ENCODE assay signal across 21 cellular contexts in the genomic region with DNA sequence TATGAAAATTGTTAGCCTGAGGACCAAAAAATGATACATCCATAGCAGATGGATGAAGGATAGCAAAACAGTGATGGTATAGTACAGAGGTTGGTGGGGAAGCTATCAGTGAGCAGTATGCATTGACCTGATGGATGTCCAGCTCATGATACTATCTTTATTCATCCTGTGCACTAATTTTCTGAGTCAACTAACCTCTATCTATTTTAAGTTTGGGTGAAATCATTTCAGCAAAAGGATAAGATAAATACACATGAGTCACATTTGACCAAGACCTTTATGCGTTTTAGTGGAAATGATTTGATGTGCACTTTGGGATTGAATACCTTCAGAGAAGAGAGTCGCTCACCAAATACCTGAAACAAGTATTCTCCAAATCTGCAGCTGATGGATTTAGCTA.
DNase-seq lines count a peak whose midpoint lies in the region; ATAC-seq, FAIRE-seq and TF ChIP-seq lines count a peak whose summit lies in the region.
"Had no signal": no experiment of that assay in that cellular context is flagged by ENCODE, and none has a peak within 500 bp of the region (broad histone marks: within the 10 kb centered on the region; RNA-seq: fewer than 3 reads in every experiment).

No MANE protein-coding gene starts in this region.

- no peak overlapping the region; the same call in 1 of the 2 replicates for H3K18ac ChIP-seq in IMR-90 (ENCODE audit: low read depth, low read length)

- TF ChIP-seq CTCF in IMR-90 (conservative IDR thresholded peaks at IDR 0.05; ENCODE audit: low read depth, low read length) = no peak
- TF ChIP-seq CTCF in fibroblast of the aortic adventitia (IDR thresholded peaks at IDR 0.05; ENCODE audit: insufficient read depth, low read length) = no peak

- peak overlapping the region; percentile 20 for H2BK5ac ChIP-seq in IMR-90 (ENCODE audit: low read depth, low read length, poor library complexity, severe bottlenecking)

- H4K91ac ChIP-seq in IMR-90 (ENCODE audit: insufficient read depth, low read depth, low read length) = no peak overlapping the region

- WGBS in IMR-90 (ENCODE audit: extremely low coverage in 2 of 2, insufficient read length in 1 of 2), 2 experiments = no CpG with 5 or more reads among the region's 2 CpGs

- H3K27me3 ChIP-seq in IMR-90 (ENCODE audit: control insufficient read depth, insufficient read depth, low read length) = no peaks in the 10 kb centered on the region
- H3K27me3 ChIP-seq: BLaER1 had no signal

- peak overlapping the region; percentile 64; the same call in 1 of the 3 replicates for H2BK15ac ChIP-seq in IMR-90 (ENCODE audit: low read depth, low read length)

- ATAC-seq in IMR-90 (ENCODE audit: low read depth) = no peak; the same call in 1 of the 2 replicates
- no peak for ATAC-seq in GM21381 (IDR thresholded peaks at IDR 0.05; ENCODE audit: unreplicated experiment)
- ATAC-seq: CD8-positive, alpha-beta T cell; GM12878 had no signal

- no peak for FAIRE-seq in RCC 7860 (lab: Jason Lieb, UNC)
- FAIRE-seq: A204.1, GM12878, GM19239, H54 had no signal

- no peaks in the 10 kb centered on the region for H3K9me3 ChIP-seq in IMR-90 (ENCODE audit: control insufficient read depth, insufficient read depth, low read length)
- H3K9me3 ChIP-seq: BLaER1, Caco-2, HAP-1 had no signal

- dilution Hi-C loops in IMR-90 (cut with HindIII; ENCODE audit: low sequenced_read_pairs, unreplicated experiment) = no loop called here

- POLR2A ChIA-PET in IMR-90 (lab: Charles Lee; ENCODE audit: unreplicated experiment) = interaction anchor here (0.6 kb wide), 1 partner anchor 231 kb away, joined by 3 read pairs; no protein-coding TSS in a partner anchor

- H3K9ac ChIP-seq in IMR-90 (ENCODE audit: low read depth, low read length) = no peak overlapping the region
- H3K9ac ChIP-seq: BLaER1 had no signal

- H3K56ac ChIP-seq in IMR-90 (ENCODE audit: extremely low read depth, insufficient read depth, low read length) = no peak overlapping the region

- H3K79me1 ChIP-seq in IMR-90 (ENCODE audit: low read depth in 1 of 2, low read length in 2 of 2) = no peaks in the 10 kb centered on the region

- no peak for TF ChIP-seq RAD21 in IMR-90 (IDR thresholded peaks at IDR 0.05; ENCODE audit: low read length)

- no peak overlapping the region for H3K4me2 ChIP-seq in IMR-90 (ENCODE audit: low read depth, low read length)
- H3K4me2 ChIP-seq: BLaER1 had no signal

- CTCF ChIA-PET in IMR-90 (lab: Yijun Ruan, JAX) = no interaction called here

- BruUV-seq in IMR-90 (replicated peaks; lab: Mats Ljungman, UMichigan) = no TSS peak

- intact Hi-C loops in IMR-90 (cut with micrococcal nuclease) = no loop called here

- H4K5ac ChIP-seq in IMR-90 (ENCODE audit: low read depth, low read length) = no peak overlapping the region

- H2AK5ac ChIP-seq in IMR-90 (ENCODE audit: low read depth, low read length) = no peak overlapping the region

- H3K27ac ChIP-seq in IMR-90 (ENCODE audit: insufficient read depth, low read length) = no peak overlapping the region
- H3K27ac ChIP-seq: BLaER1, C4-2B had no signal

- TF ChIP-seq POLR2A in IMR-90 (IDR thresholded peaks at IDR 0.05; ENCODE audit: low read depth, low read length) = no peak

- H3K9me1 ChIP-seq in IMR-90 (ENCODE audit: insufficient read depth, low read length) = no peaks in the 10 kb centered on the region; the same call in 1 of the 2 replicates

- in situ Hi-C loops in IMR-90 (cut with MboI; ENCODE audit: low sequenced_read_pairs) = no loop called here

- H3K4ac ChIP-seq in IMR-90 (ENCODE audit: low read depth, low read length) = 0 out of 2 replicates have a peak overlapping the region, but pooled peaks have one; percentile 20

- H3K36me3 ChIP-seq in IMR-90 (ENCODE audit: control insufficient read depth, insufficient read depth, low read length) = no peaks in the 10 kb centered on the region
- H3K36me3 ChIP-seq: BLaER1, HAP-1 had no signal

- H2BK20ac ChIP-seq in IMR-90 (ENCODE audit: low read depth, low read length) = peak overlapping the region; percentile 54; the same call in 1 of the 2 replicates

- no peak overlapping the region for H2AK9ac ChIP-seq in IMR-90 (replicated peaks; ENCODE audit: low read depth, low read length, poor library complexity)

- peak overlapping the region; percentile 18; the same call in 1 of the 2 replicates for H3K23ac ChIP-seq in IMR-90 (ENCODE audit: low read depth, low read length)

- no peak overlapping the region for H3K4me3 ChIP-seq in IMR-90 (ENCODE audit: insufficient read depth, low read depth, low read length)
- H3K4me3 ChIP-seq in fibroblast of the aortic adventitia (ENCODE audit: low read depth, low read length) = no peak overlapping the region
- H3K4me3 ChIP-seq: BLaER1, GM12878, HAP-1 had no signal

- H4K20me1 ChIP-seq in IMR-90 (ENCODE audit: insufficient read depth, low read length) = no peaks in the 10 kb centered on the region
- H4K20me1 ChIP-seq: BLaER1 had no signal

- peak overlapping the region; percentile 67; the same call in 1 of the 2 replicates for H2BK120ac ChIP-seq in IMR-90 (ENCODE audit: low read depth, low read length)

- peak; percentile 67 for DNase-seq in IMR-90
- peak; percentile 7 for DNase-seq in RCC 7860 (ENCODE audit: low spot score)
- peak; percentile 7 for DNase-seq in fibroblast of the aortic adventitia (ENCODE audit: low read depth)
- no peak for DNase-seq in medulla oblongata (ENCODE audit: extremely low spot score)
- DNase-seq in NCI-H1436 treated with DMSO at 0.1 percent for 48 hours (lab: John Stamatoyannopoulos, UW) = no peak
- DNase-seq: Caco-2; CD4-positive, CD25-positive, alpha-beta regulatory T cell; CD8-positive, alpha-beta T cell; DMS153; DND-41; GDM1; GOT3; HFFc6 had no signal

- no peak overlapping the region for H3K14ac ChIP-seq in IMR-90 (replicated peaks; ENCODE audit: low read depth, low read length)

- H4K8ac ChIP-seq in IMR-90 (ENCODE audit: low read depth in 2 of 2, low read length in 2 of 2) = peak overlapping the region in 1 of 2 experiments; percentile 46; a peak in 1 of 4 replicates

- no peak overlapping the region for H2AFZ ChIP-seq in IMR-90 (replicated peaks; ENCODE audit: low read length, poor library complexity)

- H3K4me1 ChIP-seq in IMR-90 (ENCODE audit: control insufficient read depth, insufficient read depth, low read length) = peaks cover 21% of the 10 kb centered on the region
- H3K4me1 ChIP-seq: BLaER1 had no signal

TF ChIP-seq in IMR-90, 13 proteins besides CTCF, POLR2A, EP300 and RAD21:
- no peak for TF ChIP-seq MAFK (IDR thresholded peaks at IDR 0.05; ENCODE audit: low read depth, low read length)
- TF ChIP-seq FOS (IDR thresholded peaks at IDR 0.05; ENCODE audit: low read depth, low read length) = peak; percentile 37; the same call in 1 of the 2 replicates

Comparison
In these comparisons a context has a peak if more than half of its experiments do, and no peak if none do; other contexts are left out.
1. DNase-seq: peak in IMR-90 (single experiment), RCC 7860 (single experiment) and fibroblast of the aortic adventitia (single experiment); none in medulla oblongata (single experiment) and NCI-H1436 treated with DMSO at 0.1 percent for 48 hours (single experiment).